7 cellular contexts compared by ENCODE assay signal in the genomic region with DNA sequence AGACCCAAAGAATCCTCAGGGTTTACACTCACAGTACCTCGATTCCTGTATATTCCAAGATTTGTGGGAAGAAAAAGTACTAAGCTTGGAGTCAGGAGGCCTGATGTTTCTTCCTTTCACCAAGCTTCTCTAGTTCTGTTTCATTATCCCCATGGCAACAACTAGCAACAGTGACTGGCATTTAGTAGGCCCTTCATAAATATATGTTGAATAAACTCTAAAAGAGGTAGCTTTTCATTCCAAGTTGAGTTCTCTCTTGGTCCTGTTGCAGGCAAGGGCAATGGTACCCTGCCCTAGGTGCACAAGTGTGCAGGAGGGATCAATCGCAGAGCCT. TPM values are rescaled to one million over a fixed set of nuclear protein-coding genes. Genes with fewer than 3 reads are reported as not detected.
DNase-seq lines count a peak whose midpoint lies in the region; ATAC-seq, FAIRE-seq and TF ChIP-seq lines count a peak whose summit lies in the region.

No MANE protein-coding gene starts in this region.

- 38% methylated on average over 2 of the region's 2 CpGs for WGBS in suprapubic skin

- no peak for FAIRE-seq in GM12892 (lab: Jason Lieb, UNC)

- H3K4me3 ChIP-seq in Loucy (ENCODE audit: low read length, poor library complexity, severe bottlenecking): peak overlapping the region; percentile 92
- peak overlapping the region; percentile 96 for H3K4me3 ChIP-seq in suprapubic skin

- peak overlapping the region; percentile 78 for H2AFZ ChIP-seq in Loucy (ENCODE audit: low read length)

- peaks cover 12% of the 10 kb centered on the region; the same call in 1 of the 2 replicates for H3K36me3 ChIP-seq in Loucy (ENCODE audit: insufficient read depth, low read length)
- H3K36me3 ChIP-seq in suprapubic skin: peaks cover under 1% of the 10 kb centered on the region

- TF ChIP-seq CTCF in Loucy (conservative IDR thresholded peaks at IDR 0.05; ENCODE audit: low read length) (no peak), suprapubic skin (IDR thresholded peaks at IDR 0.05) (no peak)

- H3F3A ChIP-seq in Loucy (ENCODE audit: low read depth): no peaks in the 10 kb centered on the region

- TF ChIP-seq POLR2A in suprapubic skin (IDR thresholded peaks at IDR 0.05) (no peak), GM12892 (IDR thresholded peaks at IDR 0.05; ENCODE audit: low read depth, low read length) (no peak)

- peak overlapping the region; percentile 94 for H3K4me2 ChIP-seq in Loucy (ENCODE audit: low read depth, low read length, poor library complexity, severe bottlenecking)

- peaks cover 37% of the 10 kb centered on the region for H4K20me1 ChIP-seq in Loucy (ENCODE audit: insufficient read depth, low read length, poor library complexity, severe bottlenecking)

- no peak for ATAC-seq in GM18498 (IDR thresholded peaks at IDR 0.05; ENCODE audit: unreplicated experiment)

- H3K79me2 ChIP-seq in Loucy (ENCODE audit: insufficient read depth, low read length): peaks cover 50% of the 10 kb centered on the region

- peak overlapping the region; percentile 80 for H3K9ac ChIP-seq in Loucy (ENCODE audit: low read depth, low read length, poor library complexity, severe bottlenecking)

- H3K4me1 ChIP-seq in Loucy (ENCODE audit: insufficient read depth, low read length, poor library complexity, severe bottlenecking): peaks cover 38% of the 10 kb centered on the region
- H3K4me1 ChIP-seq in suprapubic skin: peaks cover 36% of the 10 kb centered on the region

- peak overlapping the region; percentile 96 for H3K27ac ChIP-seq in suprapubic skin

- peak; percentile 49 for DNase-seq in GM04503 (ENCODE audit: low read depth)
- DNase-seq in astrocyte of the hippocampus (ENCODE audit: low read depth, low spot score): peak; percentile 67
- peak; percentile 46 for DNase-seq in kidney glomerular epithelial cell (lab: John Stamatoyannopoulos, UW)
- no peak for DNase-seq in suprapubic skin (ENCODE audit: low spot score in 2 of 2)
- no peak for DNase-seq in GM12892 (ENCODE audit: insufficient read length)

- TF ChIP-seq EP300 in suprapubic skin (IDR thresholded peaks at IDR 0.05): no peak

- no peaks in the 10 kb centered on the region for H3K9me3 ChIP-seq in Loucy (ENCODE audit: insufficient read depth, low read depth, low read length)
- H3K9me3 ChIP-seq in suprapubic skin: no peaks in the 10 kb centered on the region

- H3K27me3 ChIP-seq in Loucy (ENCODE audit: insufficient read depth, low read length, poor library complexity, severe bottlenecking) (no peaks in the 10 kb centered on the region), suprapubic skin (no peaks in the 10 kb centered on the region)

- H3K9me2 ChIP-seq in Loucy (replicated peaks; ENCODE audit: low read depth, low read length): no peaks in the 10 kb centered on the region

RNA-seq across cellular contexts. Expression of a gene that starts 0.5 kb away (rescaled TPM):
- total RNA-seq in suprapubic skin: 10 to 100 TPM; 57.2 to 73.2 (median 69.7) TPM
- 79.9 TPM for polyA plus RNA-seq in GM12892 (2012; ENCODE audit: missing spikeins)

RNA-seq across cellular contexts. Expression of a gene that starts 15.1 kb away (rescaled TPM):
- 100 to 1,000 TPM in 3 of 4 donors, 10 to 100 TPM in 1; 79.8 to 128 (median 112) TPM for total RNA-seq in suprapubic skin
- 450 TPM for polyA plus RNA-seq in GM12892 (2012; ENCODE audit: missing spikeins)

RNA-seq across cellular contexts. Expression of a gene that starts 37.0 kb away (rescaled TPM):
- total RNA-seq in suprapubic skin: 10 to 100 TPM; 41.1 to 80.1 (median 63.6) TPM
- polyA plus RNA-seq in GM12892 (2012; ENCODE audit: missing spikeins): 75.4 TPM

Comparison
In these comparisons a context has a peak if more than half of its experiments do, and no peak if none do; other contexts are left out.
1. DNase-seq: peak in GM04503 (single experiment), astrocyte of the hippocampus (single experiment) and kidney glomerular epithelial cell (single experiment); none in suprapubic skin (0 of 2) and GM12892 (single experiment).